Comparison of ENCODE assay signal across 15 cellular contexts in genomic region chr3:43742935-43743334, GRCh38. TPM values are rescaled to one million over a fixed set of nuclear protein-coding genes. Genes with fewer than 3 reads are reported as not detected.
DNase-seq lines count a peak whose midpoint lies in the region; ATAC-seq and TF ChIP-seq lines count a peak whose summit lies in the region.
"Had no signal": no experiment of that assay in that cellular context is flagged by ENCODE, and none has a peak within 500 bp of the region (broad histone marks: within the 10 kb centered on the region; RNA-seq: fewer than 3 reads in every experiment).

No MANE protein-coding gene starts in this region.

- H3K27ac Mint-ChIP-seq in HFFc6 = no peak overlapping the region
- H3K27ac Mint-ChIP-seq: activated CD4-positive, alpha-beta memory T cell treated with anti-CD3 and anti-CD28 coated beads, Interleukin-2, amount 10 ng/mL, durations not matched to agents 7 days and 5 days had no signal

- WGBS in mammary epithelial cell (ENCODE audit: low coverage, missing lambda C conversion rate) = 71% methylated on average over 4 of the region's 4 CpGs
- WGBS in right lobe of liver (ENCODE audit: insufficient coverage, low coverage, low lambda C conversion rate, missing lambda C conversion rate) = 22% methylated on average over 4 of the region's 4 CpGs

- peaks cover 15% of the 10 kb centered on the region for H3K36me3 Mint-ChIP-seq in HFFc6 (ENCODE audit: low read depth)

- DNase-seq in A673 (ENCODE audit: low spot score) (no peak), HFFc6 (no peak), mammary epithelial cell (no peak), right lobe of liver (no peak), NCI-H524 treated with DMSO at 0.1 percent for 48 hours (lab: John Stamatoyannopoulos, UW) (no peak), NOMO-1 treated with dmso at 0.1 percent for 144 hours (lab: John Stamatoyannopoulos, UW; ENCODE audit: unreplicated experiment) (no peak), tibial artery (no peak), cerebellum (ENCODE audit: low spot score) (no peak)
- DNase-seq: activated CD4-positive, alpha-beta memory T cell treated with anti-CD3 and anti-CD28 coated beads, Interleukin-2, amount 10 ng/mL, durations not matched to agents 7 days and 5 days; activated naive CD4-positive, alpha-beta T cell treated with anti-CD3 and anti-CD28 coated beads, Interleukin-2, amount 50 U/mL, for 16 hours; C1 segment of cervical spinal cord; effector CD4-positive, alpha-beta T cell; Karpas-422; NCI-H69; stimulated activated CD4-positive, alpha-beta T cell treated with anti-CD3 and anti-CD28 coated beads, Interleukin-4, amount 100 ng/mL, for 1 hour had no signal

- dilution Hi-C loops in mammary epithelial cell (cut with HindIII; ENCODE audit: low sequenced_read_pairs) = no loop called here

- H3K27ac ChIP-seq in A673 (ENCODE audit: low read depth, low read length, poor library complexity, severe bottlenecking) (no peak overlapping the region), mammary epithelial cell (ENCODE audit: insufficient read depth, low read depth, low read length) (no peak overlapping the region), right lobe of liver (no peak overlapping the region), tibial artery (no peak overlapping the region)

- H3K9me3 Mint-ChIP-seq in HFFc6 = peaks cover 14% of the 10 kb centered on the region
- H3K9me3 Mint-ChIP-seq: activated CD4-positive, alpha-beta memory T cell treated with anti-CD3 and anti-CD28 coated beads, Interleukin-2, amount 10 ng/mL, durations not matched to agents 7 days and 5 days had no signal

- TF ChIP-seq CTCF in A673 (conservative IDR thresholded peaks at IDR 0.05; ENCODE audit: low read depth, low read length) = 0 out of 2 replicates have a peak, but pooled peaks have one; percentile 21
- TF ChIP-seq CTCF in HFFc6 (IDR thresholded peaks at IDR 0.05) = peak; percentile 55
- TF ChIP-seq CTCF in mammary epithelial cell (conservative IDR thresholded peaks at IDR 0.05 in 1 of 2, IDR thresholded peaks at IDR 0.05 in 1 of 2; ENCODE audit: extremely low read depth in 1 of 2, insufficient read depth in 1 of 2, low read depth in 1 of 2, low read length in 2 of 2) = peak; percentile 17 to 18
- peak in 2 of 4 donors; percentile 27 to 28 for TF ChIP-seq CTCF in right lobe of liver (IDR thresholded peaks at IDR 0.05)
- TF ChIP-seq CTCF in tibial artery (IDR thresholded peaks at IDR 0.05) = no peak

- no peak overlapping the region for H3K4me3 Mint-ChIP-seq in HFFc6
- H3K4me3 Mint-ChIP-seq: activated CD4-positive, alpha-beta memory T cell treated with anti-CD3 and anti-CD28 coated beads, Interleukin-2, amount 10 ng/mL, durations not matched to agents 7 days and 5 days had no signal

- POLR2A ChIA-PET in A673 (lab: Charles Lee; ENCODE audit: low non-redundant PET) = no interaction called here

- peaks cover 38% of the 10 kb centered on the region for H3K4me1 Mint-ChIP-seq in HFFc6 (ENCODE audit: low read depth)
- H3K4me1 Mint-ChIP-seq: activated CD4-positive, alpha-beta memory T cell treated with anti-CD3 and anti-CD28 coated beads, Interleukin-2, amount 10 ng/mL, durations not matched to agents 7 days and 5 days had no signal

- H4K20me1 ChIP-seq in mammary epithelial cell (ENCODE audit: insufficient read depth, low read length) = no peaks in the 10 kb centered on the region

- H2AFZ ChIP-seq in mammary epithelial cell (ENCODE audit: low read depth, low read length) = no peak overlapping the region

- H3K4me1 ChIP-seq in A673 (ENCODE audit: insufficient read depth, low read length, poor library complexity, severe bottlenecking) = no peaks in the 10 kb centered on the region
- H3K4me1 ChIP-seq in mammary epithelial cell (ENCODE audit: insufficient read depth, low read length) = peaks cover 2% of the 10 kb centered on the region
- peaks cover 0 to 24% (median 5%) of the 10 kb centered on the region in 4 donors for H3K4me1 ChIP-seq in right lobe of liver
- H3K4me1 ChIP-seq in tibial artery = peaks cover 0 to 11% (median 4%) of the 10 kb centered on the region in 4 donors

- no peaks in the 10 kb centered on the region for H3K36me3 ChIP-seq in A673 (ENCODE audit: insufficient read depth, low read length, poor library complexity, severe bottlenecking)
- no peaks in the 10 kb centered on the region for H3K36me3 ChIP-seq in mammary epithelial cell (ENCODE audit: insufficient read depth, low read length)
- H3K36me3 ChIP-seq in right lobe of liver = no peaks in the 10 kb centered on the region
- H3K36me3 ChIP-seq in tibial artery = no peaks in the 10 kb centered on the region

- in situ Hi-C loops in mammary epithelial cell (cut with MboI; ENCODE audit: low sequenced_read_pairs in 2 of 2) = no loop called here

- no TSS peak for BruUV-seq in A673 (replicated peaks; lab: Mats Ljungman, UMichigan)
- BruUV-seq in mammary epithelial cell (replicated peaks; lab: Mats Ljungman, UMichigan) = no TSS peak

- H3K9ac ChIP-seq in mammary epithelial cell (ENCODE audit: insufficient read depth, low read length) = no peak overlapping the region

- TF ChIP-seq POLR2A in right lobe of liver (IDR thresholded peaks at IDR 0.05) = no peak

- H3K4me3 ChIP-seq in A673 (ENCODE audit: low read depth, low read length, poor library complexity, severe bottlenecking) (no peak overlapping the region), mammary epithelial cell (replicated peaks in 1 of 3; ENCODE audit: insufficient read depth in 1 of 3, low read depth in 2 of 3, low read length in 3 of 3) (no peak overlapping the region), right lobe of liver (no peak overlapping the region), tibial artery (no peak overlapping the region)

- no peaks in the 10 kb centered on the region for H3K79me2 ChIP-seq in mammary epithelial cell (ENCODE audit: insufficient read depth, low read length)

- H3K27me3 Mint-ChIP-seq in HFFc6 (ENCODE audit: insufficient read depth) = no peaks in the 10 kb centered on the region; the same call in 1 of the 2 replicates
- H3K27me3 Mint-ChIP-seq: activated CD4-positive, alpha-beta memory T cell treated with anti-CD3 and anti-CD28 coated beads, Interleukin-2, amount 10 ng/mL, durations not matched to agents 7 days and 5 days had no signal

- H3K27me3 ChIP-seq in A673 (replicated peaks; ENCODE audit: insufficient read depth, low read depth, low read length, poor library complexity) = no peaks in the 10 kb centered on the region
- H3K27me3 ChIP-seq in mammary epithelial cell (ENCODE audit: insufficient read depth, low read length) = no peaks in the 10 kb centered on the region
- no peaks in the 10 kb centered on the region for H3K27me3 ChIP-seq in right lobe of liver
- H3K27me3 ChIP-seq in tibial artery = no peaks in the 10 kb centered on the region

- intact Hi-C loops in A673 (cut with micrococcal nuclease; ENCODE audit: unreplicated experiment) (no loop called here), mammary epithelial cell (cut with micrococcal nuclease) (loop anchor here (5.0 kb wide), 1 partner anchor 201 kb away; no protein-coding TSS in a partner anchor), right lobe of liver (cut with DNase I) (no loop called here), tibial artery (cut with DNase I; ENCODE audit: low total_unique reads) (no loop called here)

- H3K4me2 ChIP-seq in mammary epithelial cell (ENCODE audit: insufficient read depth, low read depth, low read length) = no peak overlapping the region

- CTCF ChIA-PET in A673 (lab: Charles Lee) (no interaction called here), mammary epithelial cell (lab: Charles Lee; ENCODE audit: low non-redundant PET) (no interaction called here)

- ATAC-seq in right lobe of liver = peak; percentile 44 to 72 (median 68)

- no peaks in the 10 kb centered on the region for H3K9me3 ChIP-seq in A673 (ENCODE audit: low read depth, low read length, poor library complexity, severe bottlenecking)
- H3K9me3 ChIP-seq in mammary epithelial cell (replicated peaks; ENCODE audit: insufficient read depth, low read length) = no peaks in the 10 kb centered on the region
- H3K9me3 ChIP-seq in right lobe of liver = no peaks in the 10 kb centered on the region
- H3K9me3 ChIP-seq in tibial artery = no peaks in the 10 kb centered on the region

RNA-seq across cellular contexts. Expression of gene ABHD5, which starts 52.2 kb away (rescaled TPM):
- total RNA-seq in A673 (2021) = 6.3 and 9.9 TPM in 2 replicates
- 10 to 100 TPM; 16.0 to 25.8 (median 18.1) TPM for total RNA-seq in HFFc6 (2021; fragmentation: NEBNext Ultra II Directional; extraction: Animal tissue kit (Norgen Biotek cat#: 25700))
- total RNA-seq in mammary epithelial cell = 10 to 100 TPM; 37.9 to 59.8 TPM
- polyA plus RNA-seq in mammary epithelial cell = 32.4 TPM
- 39.3 TPM for polyA minus RNA-seq in mammary epithelial cell
- 10 to 100 TPM; 10.8 to 23.0 (median 14.6) TPM for total RNA-seq in right lobe of liver
- total RNA-seq in cerebellum = 26.6 TPM

Comparison
In these comparisons a context has a peak if more than half of its experiments do, and no peak if none do; other contexts are left out.
1. CTCF ChIP-seq: peak in A673 (single experiment), HFFc6 (single experiment) and mammary epithelial cell (2 of 2); none in tibial artery (0 of 2).